ENCODE assay signal across 8 cellular contexts in the genomic region with DNA sequence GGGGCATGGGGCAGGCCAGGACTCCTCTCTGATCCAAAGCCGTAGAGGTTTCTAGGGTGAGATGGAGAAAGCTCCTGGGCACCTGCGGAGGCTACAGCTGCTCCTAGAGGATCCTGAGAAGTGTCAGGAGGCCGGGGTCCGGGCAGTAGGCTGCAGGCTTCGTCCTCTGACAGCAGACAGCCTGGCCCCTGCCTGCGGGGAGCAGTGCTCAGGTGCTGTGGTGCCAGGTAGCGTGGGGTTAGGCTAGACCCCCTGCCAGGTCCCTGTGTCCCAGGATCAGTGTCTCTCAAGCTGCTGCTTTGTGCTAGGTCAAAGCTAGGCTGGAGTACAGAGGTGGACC. TPM values are rescaled to one million over a fixed set of nuclear protein-coding genes. Genes with fewer than 3 reads are reported as not detected.
DNase-seq lines count a peak whose midpoint lies in the region; ATAC-seq and TF ChIP-seq lines count a peak whose summit lies in the region.

No MANE protein-coding gene starts in this region.

- H3K27ac ChIP-seq in DND-41 (ENCODE audit: low read length) (peak overlapping the region; percentile 83; the same call in 1 of the 2 replicates), OCI-LY3 (ENCODE audit: low read length) (no peak overlapping the region), aorta (ENCODE audit: low read depth in 1 of 2, low read length in 2 of 2) (no peak overlapping the region)

- H3K9me3 ChIP-seq in DND-41 (ENCODE audit: insufficient read depth, low read length, severe bottlenecking) (no peaks in the 10 kb centered on the region), OCI-LY3 (ENCODE audit: insufficient read depth, low read length) (no peaks in the 10 kb centered on the region), aorta (ENCODE audit: control insufficient read depth, low read length) (no peaks in the 10 kb centered on the region)

- no peak for DNase-seq in DND-41
- DNase-seq in effector memory CD8-positive, alpha-beta T cell = no peak
- no peak for DNase-seq in osteocyte (ENCODE audit: extremely low spot score, unreplicated experiment)
- DNase-seq in NCI-H526 treated with DMSO at 0.1 percent for 48 hours (lab: John Stamatoyannopoulos, UW) = no peak
- no peak for DNase-seq in aorta
- DNase-seq in DMS53 (lab: John Stamatoyannopoulos, UW) = no peak

- peak overlapping the region; percentile 31 to 95 for H3K4me3 Mint-ChIP-seq in effector memory CD8-positive, alpha-beta T cell
- H3K4me3 Mint-ChIP-seq in osteocyte (ENCODE audit: unreplicated experiment) = peak overlapping the region; percentile 14

- H3K4me1 Mint-ChIP-seq in effector memory CD8-positive, alpha-beta T cell (ENCODE audit: low read depth in 2 of 2) = peaks cover 16 to 19% of the 10 kb centered on the region in 2 donors
- H3K4me1 Mint-ChIP-seq in osteocyte (ENCODE audit: unreplicated experiment) = peaks cover 22% of the 10 kb centered on the region

- H3K27me3 ChIP-seq in DND-41 (ENCODE audit: insufficient read depth, low read length, poor library complexity) (no peaks in the 10 kb centered on the region), OCI-LY3 (ENCODE audit: low read depth, low read length) (no peaks in the 10 kb centered on the region), aorta (ENCODE audit: control insufficient read depth in 1 of 2, insufficient read depth in 2 of 2, low read length in 1 of 2) (no peaks in the 10 kb centered on the region)

- H3K9ac ChIP-seq in DND-41 (ENCODE audit: low read depth, low read length) (peak overlapping the region; percentile 99), OCI-LY3 (ENCODE audit: low read length) (peak overlapping the region; percentile 97; the same call in 1 of the 2 replicates)

- H3K4me3 ChIP-seq in DND-41 (ENCODE audit: low read depth in 1 of 2, low read length in 2 of 2) (peak overlapping the region; percentile 54 to 90; a peak in 3 of 4 replicates), OCI-LY3 (ENCODE audit: low read length) (peak overlapping the region; percentile 99), aorta (ENCODE audit: low read length in 2 of 2) (no peak overlapping the region)

- H3K9me3 Mint-ChIP-seq in effector memory CD8-positive, alpha-beta T cell = no peaks in the 10 kb centered on the region
- H3K9me3 Mint-ChIP-seq in osteocyte (ENCODE audit: unreplicated experiment) = no peaks in the 10 kb centered on the region

- H3K4me2 ChIP-seq in DND-41 (ENCODE audit: insufficient read depth, low read length) (peak overlapping the region; percentile 98), OCI-LY3 (ENCODE audit: low read length) (peak overlapping the region; percentile 97)

- H3K36me3 ChIP-seq in DND-41 (ENCODE audit: insufficient read depth, low read length) (peaks cover 64% of the 10 kb centered on the region), OCI-LY3 (replicated peaks; ENCODE audit: low read depth, low read length) (peaks cover 7% of the 10 kb centered on the region), aorta (ENCODE audit: control insufficient read depth in 1 of 2, insufficient read depth in 2 of 2, low read length in 1 of 2) (peaks cover 0 to 7% of the 10 kb centered on the region in 2 donors)

- peaks cover 53% of the 10 kb centered on the region for H3K36me3 Mint-ChIP-seq in effector memory CD8-positive, alpha-beta T cell (ENCODE audit: insufficient read depth)
- H3K36me3 Mint-ChIP-seq in osteocyte (ENCODE audit: unreplicated experiment) = peaks cover 2% of the 10 kb centered on the region

- H3K27me3 Mint-ChIP-seq in effector memory CD8-positive, alpha-beta T cell = no peaks in the 10 kb centered on the region
- no peaks in the 10 kb centered on the region for H3K27me3 Mint-ChIP-seq in osteocyte (ENCODE audit: unreplicated experiment)

- peaks cover 52% of the 10 kb centered on the region for H3K79me2 ChIP-seq in DND-41 (ENCODE audit: insufficient read depth, low read length)
- H3K79me2 ChIP-seq in OCI-LY3 (ENCODE audit: low read length) = peaks cover 35% of the 10 kb centered on the region

- peaks cover 34% of the 10 kb centered on the region for H3K4me1 ChIP-seq in DND-41 (ENCODE audit: insufficient read depth, low read length)
- H3K4me1 ChIP-seq in OCI-LY3 (ENCODE audit: low read length) = peaks cover 12% of the 10 kb centered on the region
- no peaks in the 10 kb centered on the region for H3K4me1 ChIP-seq in aorta (ENCODE audit: control insufficient read depth in 1 of 2, insufficient read depth in 2 of 2, low read length in 2 of 2)

- no peak overlapping the region for H3K27ac Mint-ChIP-seq in effector memory CD8-positive, alpha-beta T cell
- no peak overlapping the region for H3K27ac Mint-ChIP-seq in osteocyte (ENCODE audit: unreplicated experiment)

- H2AFZ ChIP-seq in DND-41 (ENCODE audit: low read depth, low read length) (no peak overlapping the region), OCI-LY3 (ENCODE audit: low read depth, low read length) (no peak overlapping the region)

- peaks cover 57% of the 10 kb centered on the region for H4K20me1 ChIP-seq in DND-41 (ENCODE audit: insufficient read depth, low read length)
- H4K20me1 ChIP-seq in OCI-LY3 (ENCODE audit: insufficient read depth, low read length) = no peaks in the 10 kb centered on the region

- TF ChIP-seq CTCF in DND-41 (IDR thresholded peaks at IDR 0.05; ENCODE audit: borderline replicate concordance, extremely low read depth, low read length, poor library complexity, severe bottlenecking) (no peak), OCI-LY3 (IDR thresholded peaks at IDR 0.05; ENCODE audit: low read depth, low read length) (no peak), osteocyte (IDR thresholded peaks at IDR 0.05) (no peak)

- WGBS in aorta, 2 donors = 85 to 86% methylated on average over 7 of the region's 7 CpGs

- ATAC-seq in DND-41 (ENCODE audit: insufficient read depth, low read depth) (no peak), GM21367 (IDR thresholded peaks at IDR 0.05; ENCODE audit: unreplicated experiment) (no peak), aorta (ENCODE audit: low FRiP score) (no peak)
- ATAC-seq in effector memory CD8-positive, alpha-beta T cell (replicated peaks) = no peak

- intact Hi-C loops in aorta (cut with DNase I) = loop anchor here in 1 of 2 donors (5.0 kb wide), 1 partner anchor 67 kb away; a partner anchor contains a TSS

RNA-seq across cellular contexts. Expression of a gene that starts 1.5 kb away (rescaled TPM):
- total RNA-seq in osteocyte = 70.9 and 73.9 TPM in 2 replicates
- total RNA-seq in aorta = 10 to 100 TPM; 36.5 to 40.5 TPM
- 10 to 100 TPM; 67.7 to 74.2 TPM for polyA plus RNA-seq in aorta

RNA-seq across cellular contexts. Expression of a gene that starts 1.8 kb away (rescaled TPM):
- total RNA-seq in osteocyte (21.5 and 22.4 TPM in 2 replicates), aorta (10 to 100 TPM; 15.8 to 23.7 TPM)
- polyA plus RNA-seq in aorta = 10 to 100 TPM in 1 of 2 donors, 1 to 10 TPM in 1; 1.6 to 20.6 TPM

RNA-seq across cellular contexts. Expression of a gene that starts 3.1 kb away (rescaled TPM):
- total RNA-seq in osteocyte = 45.8 and 48.8 TPM in 2 replicates
- total RNA-seq in aorta = 10 to 100 TPM; 33.0 to 62.8 TPM
- 100 to 1,000 TPM in 1 of 2 donors, 10 to 100 TPM in 1; 61.0 to 379 TPM for polyA plus RNA-seq in aorta

RNA-seq across cellular contexts. Expression of a gene that starts 7.9 kb away (rescaled TPM):
- 52.8 and 53.4 TPM in 2 replicates for total RNA-seq in osteocyte
- 10 to 100 TPM; 33.6 to 33.7 TPM for total RNA-seq in aorta
- polyA plus RNA-seq in aorta = 100 to 1,000 TPM in 1 of 2 donors, 10 to 100 TPM in 1; 25.8 to 322 TPM

RNA-seq across cellular contexts. Expression of a gene that starts 8.3 kb away (rescaled TPM):
- total RNA-seq in osteocyte (55.5 and 56.3 TPM in 2 replicates), aorta (10 to 100 TPM; 30.7 to 32.9 TPM)
- 10 to 100 TPM; 55.3 to 92.4 TPM for polyA plus RNA-seq in aorta

Comparison
In these comparisons a context has a peak if more than half of its experiments do, and no peak if none do; other contexts are left out.
1. H3K4me3 ChIP-seq: peak in DND-41 (2 of 2) and OCI-LY3 (single experiment); none in aorta (0 of 2).